27 cellular contexts compared by ENCODE assay signal in the genomic region with DNA sequence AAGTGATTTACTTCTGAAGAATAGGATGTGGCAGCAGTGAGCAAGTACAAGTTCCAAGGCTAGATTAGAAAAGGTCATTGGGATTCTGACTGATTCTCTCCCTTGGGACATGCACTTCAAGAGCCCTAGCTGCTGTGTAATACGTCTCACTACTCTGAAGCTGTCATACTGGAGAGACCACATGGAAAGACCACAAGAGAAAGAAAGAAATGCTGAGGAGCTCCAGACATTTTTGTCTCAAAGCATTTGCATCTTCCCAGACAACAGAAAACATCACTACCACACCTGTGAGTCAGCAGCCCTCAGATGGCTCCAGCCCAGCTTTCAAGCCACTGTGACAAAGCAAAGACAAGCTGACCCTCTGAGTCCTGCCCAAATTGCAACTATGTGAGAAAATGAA. TPM values are rescaled to one million over a fixed set of nuclear protein-coding genes. Genes with fewer than 3 reads are reported as not detected.
DNase-seq lines count a peak whose midpoint lies in the region; ATAC-seq and TF ChIP-seq lines count a peak whose summit lies in the region.
"Had no signal": no experiment of that assay in that cellular context is flagged by ENCODE, and none has a peak within 500 bp of the region (broad histone marks: within the 10 kb centered on the region; RNA-seq: fewer than 3 reads in every experiment).

No MANE protein-coding gene starts in this region.

- intact Hi-C loops in left ventricle myocardium inferior (cut with micrococcal nuclease): no loop called here
- intact Hi-C loops in vagina (cut with DNase I): no loop called here

- peaks cover 11% of the 10 kb centered on the region for H3K9me3 ChIP-seq in left ventricle myocardium inferior (replicated peaks)
- no peaks in the 10 kb centered on the region for H3K9me3 ChIP-seq in vagina
- H3K9me3 ChIP-seq: body of pancreas, MG63 had no signal

- H3K27me3 ChIP-seq in left ventricle myocardium inferior (ENCODE audit: low read depth): no peaks in the 10 kb centered on the region
- no peaks in the 10 kb centered on the region for H3K27me3 ChIP-seq in vagina
- H3K27me3 ChIP-seq: body of pancreas, left lung, MG63, tibial artery had no signal

- DNase-seq in AG10803 (ENCODE audit: low read depth) (peak; percentile 64), RPMI7951 (ENCODE audit: low read depth) (peak; percentile 56), left ventricle myocardium inferior (no peak), vagina (ENCODE audit: extremely low spot score in 2 of 2) (no peak), activated gamma-delta T cell (lab: John Stamatoyannopoulos, UW) (no peak)
- DNase-seq: activated CD4-positive, alpha-beta memory T cell treated with anti-CD3 and anti-CD28 coated beads for 36 hours; activated CD4-positive, CD25-positive, alpha-beta regulatory T cell; activated CD8-positive, alpha-beta memory T cell treated with anti-CD3 and anti-CD28 coated beads, Interleukin-2, amount 50 U/mL, for 48 hours; activated naive CD8-positive, alpha-beta T cell treated with anti-CD3 and anti-CD28 coated beads for 36 hours; body of pancreas; CD4-positive, alpha-beta T cell; DMS153; GF-D8; IMR-90; left lung; MG63; midbrain; NCI-H2029 treated with DMSO at 0.1 percent for 48 hours; NCI-H345; NCI-H82; SHP77 treated with DMSO at 0.1 percent for 48 hours; stimulated activated CD4-positive, alpha-beta T cell treated with anti-CD3 and anti-CD28 coated beads, Interleukin-4, amount 100 ng/mL, for 4 hours; tibial artery had no signal

- H3K36me3 ChIP-seq in left ventricle myocardium inferior: peaks cover 8% of the 10 kb centered on the region
- no peaks in the 10 kb centered on the region for H3K36me3 ChIP-seq in vagina
- H3K36me3 ChIP-seq: left lung, MG63, tibial artery had no signal

- no peak for TF ChIP-seq POLR2A in vagina (IDR thresholded peaks at IDR 0.05)

- H3K27ac ChIP-seq in left ventricle myocardium inferior (replicated peaks): peak overlapping the region; percentile 1
- H3K27ac ChIP-seq in vagina: no peak overlapping the region
- H3K27ac ChIP-seq: body of pancreas, left lung, tibial artery had no signal

- no peak overlapping the region for H3K4me3 ChIP-seq in AG10803 (ENCODE audit: low read length)
- no peak overlapping the region for H3K4me3 ChIP-seq in left ventricle myocardium inferior
- no peak overlapping the region for H3K4me3 ChIP-seq in vagina
- H3K4me3 ChIP-seq: body of pancreas, left lung, MG63, tibial artery had no signal

- H3K4me1 ChIP-seq in left ventricle myocardium inferior (peaks cover 17% of the 10 kb centered on the region), vagina (no peaks in the 10 kb centered on the region)
- H3K4me1 ChIP-seq: body of pancreas, left lung had no signal

- no peak for TF ChIP-seq CTCF in AG10803 (conservative IDR thresholded peaks at IDR 0.05; ENCODE audit: low read length)
- no peak for TF ChIP-seq CTCF in left ventricle myocardium inferior (IDR thresholded peaks at IDR 0.05; ENCODE audit: borderline replicate concordance)
- TF ChIP-seq CTCF in vagina (IDR thresholded peaks at IDR 0.05): no peak

- ATAC-seq in GM19023 (IDR thresholded peaks at IDR 0.05; ENCODE audit: unreplicated experiment) (peak; percentile 48), GM21423 (IDR thresholded peaks at IDR 0.05; ENCODE audit: unreplicated experiment) (no peak), HG03571 (IDR thresholded peaks at IDR 0.05; ENCODE audit: unreplicated experiment) (no peak)
- ATAC-seq: body of pancreas; left lung; natural killer cell treated with Interleukin-12 subunit alpha and Interleukin-12 subunit beta and Interleukin-15 and Interleukin-18, amount 100 ng/mL, for 72 hours had no signal

RNA-seq across cellular contexts. Expression of gene TENT5A, which starts 20.7 kb away (rescaled TPM):
- total RNA-seq in RPMI7951 (2014; rRNA removed; shearing (Covaris generic)): 14.8 and 15.5 TPM in 2 replicates
- total RNA-seq in left ventricle myocardium inferior (44.4 TPM), vagina (20.6 TPM)

Comparison
In these comparisons a context has a peak if more than half of its experiments do, and no peak if none do; other contexts are left out.
1. DNase-seq: peak in AG10803 (single experiment) and RPMI7951 (single experiment); none in left ventricle myocardium inferior (single experiment), vagina (0 of 2) and activated gamma-delta T cell (single experiment).